Comparison of ENCODE assay signal across 18 cellular contexts in the genomic region with DNA sequence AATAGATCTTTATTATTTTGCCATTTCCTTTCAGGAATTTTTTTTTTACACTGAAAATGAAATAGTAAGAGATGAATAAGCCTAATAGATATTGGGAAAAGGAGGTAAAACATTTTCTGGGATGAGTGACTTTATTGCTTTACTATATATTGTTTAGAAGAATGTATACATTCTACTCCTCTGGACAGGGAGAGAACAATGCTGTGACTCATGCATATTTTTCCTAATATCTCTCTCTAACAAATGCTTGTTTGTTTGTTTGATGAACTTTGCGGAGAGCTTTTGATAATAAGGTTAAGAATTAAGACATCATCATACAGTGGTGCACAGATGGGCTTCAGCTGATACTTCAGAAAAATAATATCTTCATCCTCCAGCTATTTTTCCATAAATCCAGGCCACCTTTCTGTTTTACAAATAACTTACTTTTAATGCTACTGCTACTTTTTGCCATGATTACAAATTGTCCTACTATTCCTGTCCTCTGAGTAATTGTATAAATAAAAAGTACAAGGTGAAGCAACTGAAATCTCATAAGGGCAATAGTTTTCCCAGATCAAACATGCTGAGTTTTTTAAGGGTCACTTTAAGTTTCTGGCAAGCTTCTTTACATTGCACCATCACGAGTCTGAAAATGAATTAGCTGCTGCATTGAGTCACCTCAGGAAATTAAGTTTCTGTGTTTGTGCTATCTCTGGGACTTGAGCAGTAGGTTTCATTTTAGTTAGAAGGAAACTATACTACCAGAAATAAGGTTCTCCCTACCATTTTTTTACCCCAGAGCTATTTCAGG.
A peak's percentile ranks its signal among the peaks of the same experiment; 100 is the strongest.
DNase-seq lines count a peak whose midpoint lies in the region; ATAC-seq and TF ChIP-seq lines count a peak whose summit lies in the region.
"Had no signal": no experiment of that assay in that cellular context is flagged by ENCODE, and none has a peak within 500 bp of the region (broad histone marks: within the 10 kb centered on the region; RNA-seq: fewer than 3 reads in every experiment).

No MANE protein-coding gene starts in this region.

- no peak overlapping the region for H3K4me3 ChIP-seq in HUES48 (ENCODE audit: low read depth, low read length)
- H3K4me3 ChIP-seq in fibroblast of mammary gland (ENCODE audit: control insufficient read depth, low read depth, low read length), result no peak overlapping the region
- H3K4me3 ChIP-seq in CD8-positive, alpha-beta memory T cell (ENCODE audit: low read length), result no peak overlapping the region
- no peak overlapping the region for H3K4me3 ChIP-seq in esophagus muscularis mucosa
- H3K4me3 ChIP-seq: coronary artery, psoas muscle had no signal

- no peak for TF ChIP-seq POLR2A in esophagus muscularis mucosa (IDR thresholded peaks at IDR 0.05; ENCODE audit: low read depth)

- peaks cover 13% of the 10 kb centered on the region for H3K9me3 Mint-ChIP-seq in WTC11
- peaks cover 0 to 3% (median 2%) of the 10 kb centered on the region in 5 donors for H3K9me3 Mint-ChIP-seq in CD8-positive, alpha-beta memory T cell
- H3K9me3 Mint-ChIP-seq: activated CD4-positive, alpha-beta memory T cell treated with anti-CD3 and anti-CD28 coated beads, Interleukin-2, amount 10 ng/mL, durations not matched to agents 7 days and 5 days; activated T-helper 17 cell treated with anti-CD3 and anti-CD28 coated beads, Interleukin-2, amount 50 U/mL, for 72 hours had no signal

- DNase-seq in WTC11 (ENCODE audit: low spot score), result no peak
- peak; percentile 47 for DNase-seq in fibroblast of mammary gland (ENCODE audit: low read depth)
- peak; percentile 47 for DNase-seq in renal cortical epithelial cell (ENCODE audit: low read depth)
- DNase-seq in DMS79 (lab: John Stamatoyannopoulos, UW), result no peak
- DNase-seq in CD8-positive, alpha-beta memory T cell, result no peak
- DNase-seq in esophagus muscularis mucosa (ENCODE audit: extremely low spot score), result no peak
- no peak for DNase-seq in NCI-H345 treated with DMSO at 0.1 percent for 48 hours (lab: John Stamatoyannopoulos, UW; ENCODE audit: unreplicated experiment)
- DNase-seq: activated CD4-positive, alpha-beta memory T cell treated with anti-CD3 and anti-CD28 coated beads, Interleukin-2, amount 10 ng/mL, durations not matched to agents 7 days and 5 days; AML-193; naive thymus-derived CD8-positive, alpha-beta T cell; NCI-H1694 treated with DMSO at 0.1 percent for 48 hours; NCI-H510A; psoas muscle; SW 1271 had no signal

- H3K27me3 ChIP-seq in HUES48 (ENCODE audit: control insufficient read depth, insufficient read depth, low read length) (no peaks in the 10 kb centered on the region), esophagus muscularis mucosa (no peaks in the 10 kb centered on the region)
- no peaks in the 10 kb centered on the region for H3K27me3 ChIP-seq in CD8-positive, alpha-beta memory T cell (ENCODE audit: insufficient read depth, low read length, poor library complexity, severe bottlenecking)

- CTCF ChIA-PET in WTC11 (lab: Charles Lee), result no interaction called here
- CTCF ChIA-PET in CD8-positive, alpha-beta memory T cell (lab: Charles Lee), result no interaction called here

- H3K27me3 Mint-ChIP-seq in WTC11 (ENCODE audit: low read depth), result peaks cover 5% of the 10 kb centered on the region; the same call in 1 of the 2 replicates
- peaks cover 0 to 1% of the 10 kb centered on the region in 2 donors for H3K27me3 Mint-ChIP-seq in CD8-positive, alpha-beta memory T cell
- H3K27me3 Mint-ChIP-seq: activated CD4-positive, alpha-beta memory T cell treated with anti-CD3 and anti-CD28 coated beads, Interleukin-2, amount 10 ng/mL, durations not matched to agents 7 days and 5 days; activated T-helper 17 cell treated with anti-CD3 and anti-CD28 coated beads, Interleukin-2, amount 50 U/mL, for 72 hours had no signal

- TF ChIP-seq EP300 in esophagus muscularis mucosa (IDR thresholded peaks at IDR 0.05), result no peak

- H3K4me3 Mint-ChIP-seq in WTC11, result no peak overlapping the region
- H3K4me3 Mint-ChIP-seq in CD8-positive, alpha-beta memory T cell, result no peak overlapping the region
- H3K4me3 Mint-ChIP-seq: activated CD4-positive, alpha-beta memory T cell treated with anti-CD3 and anti-CD28 coated beads, Interleukin-2, amount 10 ng/mL, durations not matched to agents 7 days and 5 days; activated T-helper 17 cell treated with anti-CD3 and anti-CD28 coated beads, Interleukin-2, amount 50 U/mL, for 72 hours; naive thymus-derived CD8-positive, alpha-beta T cell had no signal

- ATAC-seq in WTC11, result no peak
- ATAC-seq: activated T-helper 17 cell treated with anti-CD3 and anti-CD28 coated beads, Interleukin-2, amount 50 U/mL, for 72 hours; naive thymus-derived CD8-positive, alpha-beta T cell; psoas muscle had no signal

- no peak overlapping the region; the same call in 1 of the 2 replicates for H3K9ac ChIP-seq in HUES48 (ENCODE audit: low read depth, low read length)

- H3K4me1 Mint-ChIP-seq in WTC11, result peaks cover 17% of the 10 kb centered on the region
- no peaks in the 10 kb centered on the region for H3K4me1 Mint-ChIP-seq in CD8-positive, alpha-beta memory T cell
- H3K4me1 Mint-ChIP-seq: activated CD4-positive, alpha-beta memory T cell treated with anti-CD3 and anti-CD28 coated beads, Interleukin-2, amount 10 ng/mL, durations not matched to agents 7 days and 5 days; activated T-helper 17 cell treated with anti-CD3 and anti-CD28 coated beads, Interleukin-2, amount 50 U/mL, for 72 hours; naive thymus-derived CD8-positive, alpha-beta T cell had no signal

- no peak for TF ChIP-seq CTCF in WTC11 (IDR thresholded peaks at IDR 0.05)
- no peak for TF ChIP-seq CTCF in fibroblast of mammary gland (conservative IDR thresholded peaks at IDR 0.05; ENCODE audit: control insufficient read depth, insufficient read depth, low read depth, low read length)
- no peak for TF ChIP-seq CTCF in esophagus muscularis mucosa (IDR thresholded peaks at IDR 0.05)

- 52% methylated on average over 2 of the region's 2 CpGs for WGBS in esophagus muscularis mucosa

- H3K36me3 Mint-ChIP-seq in WTC11, result peaks cover 10% of the 10 kb centered on the region
- H3K36me3 Mint-ChIP-seq in CD8-positive, alpha-beta memory T cell, result no peaks in the 10 kb centered on the region
- H3K36me3 Mint-ChIP-seq: naive thymus-derived CD8-positive, alpha-beta T cell had no signal

- POLR2A ChIA-PET in WTC11 (lab: Charles Lee), result no interaction called here
- POLR2A ChIA-PET in CD8-positive, alpha-beta memory T cell (lab: Charles Lee), result no interaction called here

- H3K36me3 ChIP-seq in HUES48 (ENCODE audit: control insufficient read depth, insufficient read depth, low read length) (no peaks in the 10 kb centered on the region), esophagus muscularis mucosa (no peaks in the 10 kb centered on the region)
- no peaks in the 10 kb centered on the region for H3K36me3 ChIP-seq in CD8-positive, alpha-beta memory T cell (ENCODE audit: insufficient read depth, low read length)

- H3K27ac ChIP-seq in HUES48 (ENCODE audit: low read depth, low read length) (peak overlapping the region; percentile 65), esophagus muscularis mucosa (replicated peaks in 1 of 4) (no peak overlapping the region)
- H3K27ac ChIP-seq in CD8-positive, alpha-beta memory T cell (ENCODE audit: low read depth, low read length), result no peak overlapping the region
- H3K27ac ChIP-seq: coronary artery, HL-60, psoas muscle had no signal

- H3K4me1 ChIP-seq in HUES48 (ENCODE audit: control insufficient read depth, insufficient read depth, low read length), result peaks cover 20% of the 10 kb centered on the region
- H3K4me1 ChIP-seq in CD8-positive, alpha-beta memory T cell (ENCODE audit: insufficient read depth, low read length), result no peaks in the 10 kb centered on the region
- H3K4me1 ChIP-seq in esophagus muscularis mucosa, result no peaks in the 10 kb centered on the region
- H3K4me1 ChIP-seq: psoas muscle had no signal

- intact Hi-C loops in esophagus muscularis mucosa (cut with DNase I), result no loop called here

- H3K9me3 ChIP-seq in HUES48 (ENCODE audit: control insufficient read depth, insufficient read depth, low read length) (no peaks in the 10 kb centered on the region), esophagus muscularis mucosa (no peaks in the 10 kb centered on the region)
- H3K9me3 ChIP-seq in CD8-positive, alpha-beta memory T cell (ENCODE audit: low read length), result no peaks in the 10 kb centered on the region
- H3K9me3 ChIP-seq: psoas muscle had no signal

- peak overlapping the region; percentile 26 for H3K27ac Mint-ChIP-seq in WTC11
- H3K27ac Mint-ChIP-seq in CD8-positive, alpha-beta memory T cell, result no peak overlapping the region
- H3K27ac Mint-ChIP-seq: activated CD4-positive, alpha-beta memory T cell treated with anti-CD3 and anti-CD28 coated beads, Interleukin-2, amount 10 ng/mL, durations not matched to agents 7 days and 5 days; activated T-helper 17 cell treated with anti-CD3 and anti-CD28 coated beads, Interleukin-2, amount 50 U/mL, for 72 hours; naive thymus-derived CD8-positive, alpha-beta T cell had no signal

TF ChIP-seq in WTC11, 78 proteins besides CTCF, POLR2A, EP300 and RAD21 (continues in another document):
- TF ChIP-seq, protein P1, sequence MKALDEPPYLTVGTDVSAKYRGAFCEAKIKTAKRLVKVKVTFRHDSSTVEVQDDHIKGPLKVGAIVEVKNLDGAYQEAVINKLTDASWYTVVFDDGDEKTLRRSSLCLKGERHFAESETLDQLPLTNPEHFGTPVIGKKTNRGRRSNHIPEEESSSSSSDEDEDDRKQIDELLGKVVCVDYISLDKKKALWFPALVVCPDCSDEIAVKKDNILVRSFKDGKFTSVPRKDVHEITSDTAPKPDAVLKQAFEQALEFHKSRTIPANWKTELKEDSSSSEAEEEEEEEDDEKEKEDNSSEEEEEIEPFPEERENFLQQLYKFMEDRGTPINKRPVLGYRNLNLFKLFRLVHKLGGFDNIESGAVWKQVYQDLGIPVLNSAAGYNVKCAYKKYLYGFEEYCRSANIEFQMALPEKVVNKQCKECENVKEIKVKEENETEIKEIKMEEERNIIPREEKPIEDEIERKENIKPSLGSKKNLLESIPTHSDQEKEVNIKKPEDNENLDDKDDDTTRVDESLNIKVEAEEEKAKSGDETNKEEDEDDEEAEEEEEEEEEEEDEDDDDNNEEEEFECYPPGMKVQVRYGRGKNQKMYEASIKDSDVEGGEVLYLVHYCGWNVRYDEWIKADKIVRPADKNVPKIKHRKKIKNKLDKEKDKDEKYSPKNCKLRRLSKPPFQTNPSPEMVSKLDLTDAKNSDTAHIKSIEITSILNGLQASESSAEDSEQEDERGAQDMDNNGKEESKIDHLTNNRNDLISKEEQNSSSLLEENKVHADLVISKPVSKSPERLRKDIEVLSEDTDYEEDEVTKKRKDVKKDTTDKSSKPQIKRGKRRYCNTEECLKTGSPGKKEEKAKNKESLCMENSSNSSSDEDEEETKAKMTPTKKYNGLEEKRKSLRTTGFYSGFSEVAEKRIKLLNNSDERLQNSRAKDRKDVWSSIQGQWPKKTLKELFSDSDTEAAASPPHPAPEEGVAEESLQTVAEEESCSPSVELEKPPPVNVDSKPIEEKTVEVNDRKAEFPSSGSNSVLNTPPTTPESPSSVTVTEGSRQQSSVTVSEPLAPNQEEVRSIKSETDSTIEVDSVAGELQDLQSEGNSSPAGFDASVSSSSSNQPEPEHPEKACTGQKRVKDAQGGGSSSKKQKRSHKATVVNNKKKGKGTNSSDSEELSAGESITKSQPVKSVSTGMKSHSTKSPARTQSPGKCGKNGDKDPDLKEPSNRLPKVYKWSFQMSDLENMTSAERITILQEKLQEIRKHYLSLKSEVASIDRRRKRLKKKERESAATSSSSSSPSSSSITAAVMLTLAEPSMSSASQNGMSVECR (CRISPR knock-in tag; IDR thresholded peaks at IDR 0.05; ENCODE audit: borderline replicate concordance), result no peak

Comparison
In these comparisons a context has a peak if more than half of its experiments do, and no peak if none do; other contexts are left out.
1. DNase-seq: peak in fibroblast of mammary gland (single experiment) and renal cortical epithelial cell (single experiment); none in WTC11 (single experiment), DMS79 (single experiment), CD8-positive, alpha-beta memory T cell (0 of 5), esophagus muscularis mucosa (single experiment) and NCI-H345 treated with DMSO at 0.1 percent for 48 hours (single experiment).